1 cellular context compared by ENCODE assay signal in the genomic region with DNA sequence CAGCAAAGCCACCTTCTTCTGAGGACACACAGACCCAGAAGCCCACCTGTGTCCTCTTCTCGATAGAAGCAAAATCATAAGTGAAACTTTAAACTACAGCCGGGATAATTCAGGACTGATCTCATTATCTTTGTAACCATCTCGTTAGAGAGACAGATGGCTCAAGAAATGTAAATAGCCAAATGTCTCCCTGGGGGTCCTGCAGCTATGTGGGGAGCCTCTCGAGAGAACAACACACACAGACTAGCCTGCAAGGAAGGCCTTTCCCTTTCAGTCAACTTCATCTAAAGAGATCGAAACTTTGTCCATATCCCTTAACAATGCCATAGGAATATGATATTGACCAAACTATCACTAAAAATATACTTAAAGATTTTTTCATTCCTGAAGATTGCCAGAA.
TF ChIP-seq lines count a peak whose summit lies in the region.

No MANE protein-coding gene starts in this region.

TF ChIP-seq in GM23338, 12 proteins besides CTCF, POLR2A, EP300 and RAD21 (continued from another document):
- TF ChIP-seq, protein P1, sequence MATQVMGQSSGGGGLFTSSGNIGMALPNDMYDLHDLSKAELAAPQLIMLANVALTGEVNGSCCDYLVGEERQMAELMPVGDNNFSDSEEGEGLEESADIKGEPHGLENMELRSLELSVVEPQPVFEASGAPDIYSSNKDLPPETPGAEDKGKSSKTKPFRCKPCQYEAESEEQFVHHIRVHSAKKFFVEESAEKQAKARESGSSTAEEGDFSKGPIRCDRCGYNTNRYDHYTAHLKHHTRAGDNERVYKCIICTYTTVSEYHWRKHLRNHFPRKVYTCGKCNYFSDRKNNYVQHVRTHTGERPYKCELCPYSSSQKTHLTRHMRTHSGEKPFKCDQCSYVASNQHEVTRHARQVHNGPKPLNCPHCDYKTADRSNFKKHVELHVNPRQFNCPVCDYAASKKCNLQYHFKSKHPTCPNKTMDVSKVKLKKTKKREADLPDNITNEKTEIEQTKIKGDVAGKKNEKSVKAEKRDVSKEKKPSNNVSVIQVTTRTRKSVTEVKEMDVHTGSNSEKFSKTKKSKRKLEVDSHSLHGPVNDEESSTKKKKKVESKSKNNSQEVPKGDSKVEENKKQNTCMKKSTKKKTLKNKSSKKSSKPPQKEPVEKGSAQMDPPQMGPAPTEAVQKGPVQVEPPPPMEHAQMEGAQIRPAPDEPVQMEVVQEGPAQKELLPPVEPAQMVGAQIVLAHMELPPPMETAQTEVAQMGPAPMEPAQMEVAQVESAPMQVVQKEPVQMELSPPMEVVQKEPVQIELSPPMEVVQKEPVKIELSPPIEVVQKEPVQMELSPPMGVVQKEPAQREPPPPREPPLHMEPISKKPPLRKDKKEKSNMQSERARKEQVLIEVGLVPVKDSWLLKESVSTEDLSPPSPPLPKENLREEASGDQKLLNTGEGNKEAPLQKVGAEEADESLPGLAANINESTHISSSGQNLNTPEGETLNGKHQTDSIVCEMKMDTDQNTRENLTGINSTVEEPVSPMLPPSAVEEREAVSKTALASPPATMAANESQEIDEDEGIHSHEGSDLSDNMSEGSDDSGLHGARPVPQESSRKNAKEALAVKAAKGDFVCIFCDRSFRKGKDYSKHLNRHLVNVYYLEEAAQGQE (IDR thresholded peaks at IDR 0.05; ENCODE audit: unreplicated experiment), result no peak
- TF ChIP-seq, protein P2, sequence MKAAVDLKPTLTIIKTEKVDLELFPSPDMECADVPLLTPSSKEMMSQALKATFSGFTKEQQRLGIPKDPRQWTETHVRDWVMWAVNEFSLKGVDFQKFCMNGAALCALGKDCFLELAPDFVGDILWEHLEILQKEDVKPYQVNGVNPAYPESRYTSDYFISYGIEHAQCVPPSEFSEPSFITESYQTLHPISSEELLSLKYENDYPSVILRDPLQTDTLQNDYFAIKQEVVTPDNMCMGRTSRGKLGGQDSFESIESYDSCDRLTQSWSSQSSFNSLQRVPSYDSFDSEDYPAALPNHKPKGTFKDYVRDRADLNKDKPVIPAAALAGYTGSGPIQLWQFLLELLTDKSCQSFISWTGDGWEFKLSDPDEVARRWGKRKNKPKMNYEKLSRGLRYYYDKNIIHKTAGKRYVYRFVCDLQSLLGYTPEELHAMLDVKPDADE (IDR thresholded peaks at IDR 0.05), result no peak
- TF ChIP-seq, protein P3, sequence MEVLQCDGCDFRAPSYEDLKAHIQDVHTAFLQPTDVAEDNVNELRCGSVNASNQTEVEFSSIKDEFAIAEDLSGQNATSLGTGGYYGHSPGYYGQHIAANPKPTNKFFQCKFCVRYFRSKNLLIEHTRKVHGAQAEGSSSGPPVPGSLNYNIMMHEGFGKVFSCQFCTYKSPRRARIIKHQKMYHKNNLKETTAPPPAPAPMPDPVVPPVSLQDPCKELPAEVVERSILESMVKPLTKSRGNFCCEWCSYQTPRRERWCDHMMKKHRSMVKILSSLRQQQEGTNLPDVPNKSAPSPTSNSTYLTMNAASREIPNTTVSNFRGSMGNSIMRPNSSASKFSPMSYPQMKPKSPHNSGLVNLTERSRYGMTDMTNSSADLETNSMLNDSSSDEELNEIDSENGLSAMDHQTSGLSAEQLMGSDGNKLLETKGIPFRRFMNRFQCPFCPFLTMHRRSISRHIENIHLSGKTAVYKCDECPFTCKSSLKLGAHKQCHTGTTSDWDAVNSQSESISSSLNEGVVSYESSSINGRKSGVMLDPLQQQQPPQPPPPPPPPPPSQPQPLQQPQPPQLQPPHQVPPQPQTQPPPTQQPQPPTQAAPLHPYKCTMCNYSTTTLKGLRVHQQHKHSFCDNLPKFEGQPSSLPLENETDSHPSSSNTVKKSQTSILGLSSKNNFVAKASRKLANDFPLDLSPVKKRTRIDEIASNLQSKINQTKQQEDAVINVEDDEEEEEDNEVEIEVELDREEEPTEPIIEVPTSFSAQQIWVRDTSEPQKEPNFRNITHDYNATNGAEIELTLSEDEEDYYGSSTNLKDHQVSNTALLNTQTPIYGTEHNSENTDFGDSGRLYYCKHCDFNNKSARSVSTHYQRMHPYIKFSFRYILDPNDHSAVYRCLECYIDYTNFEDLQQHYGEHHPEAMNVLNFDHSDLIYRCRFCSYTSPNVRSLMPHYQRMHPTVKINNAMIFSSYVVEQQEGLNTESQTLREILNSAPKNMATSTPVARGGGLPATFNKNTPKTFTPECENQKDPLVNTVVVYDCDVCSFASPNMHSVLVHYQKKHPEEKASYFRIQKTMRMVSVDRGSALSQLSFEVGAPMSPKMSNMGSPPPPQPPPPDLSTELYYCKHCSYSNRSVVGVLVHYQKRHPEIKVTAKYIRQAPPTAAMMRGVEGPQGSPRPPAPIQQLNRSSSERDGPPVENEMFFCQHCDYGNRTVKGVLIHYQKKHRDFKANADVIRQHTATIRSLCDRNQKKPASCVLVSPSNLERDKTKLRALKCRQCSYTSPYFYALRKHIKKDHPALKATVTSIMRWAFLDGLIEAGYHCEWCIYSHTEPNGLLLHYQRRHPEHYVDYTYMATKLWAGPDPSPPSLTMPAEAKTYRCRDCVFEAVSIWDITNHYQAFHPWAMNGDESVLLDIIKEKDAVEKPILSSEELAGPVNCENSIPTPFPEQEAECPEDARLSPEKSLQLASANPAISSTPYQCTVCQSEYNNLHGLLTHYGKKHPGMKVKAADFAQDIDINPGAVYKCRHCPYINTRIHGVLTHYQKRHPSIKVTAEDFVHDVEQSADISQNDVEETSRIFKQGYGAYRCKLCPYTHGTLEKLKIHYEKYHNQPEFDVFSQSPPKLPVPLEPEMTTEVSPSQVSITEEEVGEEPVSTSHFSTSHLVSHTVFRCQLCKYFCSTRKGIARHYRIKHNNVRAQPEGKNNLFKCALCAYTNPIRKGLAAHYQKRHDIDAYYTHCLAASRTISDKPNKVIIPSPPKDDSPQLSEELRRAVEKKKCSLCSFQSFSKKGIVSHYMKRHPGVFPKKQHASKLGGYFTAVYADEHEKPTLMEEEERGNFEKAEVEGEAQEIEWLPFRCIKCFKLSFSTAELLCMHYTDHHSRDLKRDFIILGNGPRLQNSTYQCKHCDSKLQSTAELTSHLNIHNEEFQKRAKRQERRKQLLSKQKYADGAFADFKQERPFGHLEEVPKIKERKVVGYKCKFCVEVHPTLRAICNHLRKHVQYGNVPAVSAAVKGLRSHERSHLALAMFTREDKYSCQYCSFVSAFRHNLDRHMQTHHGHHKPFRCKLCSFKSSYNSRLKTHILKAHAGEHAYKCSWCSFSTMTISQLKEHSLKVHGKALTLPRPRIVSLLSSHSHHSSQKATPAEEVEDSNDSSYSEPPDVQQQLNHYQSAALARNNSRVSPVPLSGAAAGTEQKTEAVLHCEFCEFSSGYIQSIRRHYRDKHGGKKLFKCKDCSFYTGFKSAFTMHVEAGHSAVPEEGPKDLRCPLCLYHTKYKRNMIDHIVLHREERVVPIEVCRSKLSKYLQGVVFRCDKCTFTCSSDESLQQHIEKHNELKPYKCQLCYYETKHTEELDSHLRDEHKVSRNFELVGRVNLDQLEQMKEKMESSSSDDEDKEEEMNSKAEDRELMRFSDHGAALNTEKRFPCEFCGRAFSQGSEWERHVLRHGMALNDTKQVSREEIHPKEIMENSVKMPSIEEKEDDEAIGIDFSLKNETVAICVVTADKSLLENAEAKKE (CRISPR knock-in tag; IDR thresholded peaks at IDR 0.05), result no peak
- TF ChIP-seq POLR2AphosphoS5 (IDR thresholded peaks at IDR 0.05; ENCODE audit: low read depth) (no peak), CREB1 (CRISPR knock-in tag; IDR thresholded peaks at IDR 0.05; ENCODE audit: low read depth) (no peak), EZH2phosphoT487 (IDR thresholded peaks at IDR 0.05; ENCODE audit: unreplicated experiment) (no peak), EZH2 (IDR thresholded peaks at IDR 0.05; ENCODE audit: low read depth, unreplicated experiment) (no peak)
